ENCODE assay signal across 1 cellular context in the genomic region with DNA sequence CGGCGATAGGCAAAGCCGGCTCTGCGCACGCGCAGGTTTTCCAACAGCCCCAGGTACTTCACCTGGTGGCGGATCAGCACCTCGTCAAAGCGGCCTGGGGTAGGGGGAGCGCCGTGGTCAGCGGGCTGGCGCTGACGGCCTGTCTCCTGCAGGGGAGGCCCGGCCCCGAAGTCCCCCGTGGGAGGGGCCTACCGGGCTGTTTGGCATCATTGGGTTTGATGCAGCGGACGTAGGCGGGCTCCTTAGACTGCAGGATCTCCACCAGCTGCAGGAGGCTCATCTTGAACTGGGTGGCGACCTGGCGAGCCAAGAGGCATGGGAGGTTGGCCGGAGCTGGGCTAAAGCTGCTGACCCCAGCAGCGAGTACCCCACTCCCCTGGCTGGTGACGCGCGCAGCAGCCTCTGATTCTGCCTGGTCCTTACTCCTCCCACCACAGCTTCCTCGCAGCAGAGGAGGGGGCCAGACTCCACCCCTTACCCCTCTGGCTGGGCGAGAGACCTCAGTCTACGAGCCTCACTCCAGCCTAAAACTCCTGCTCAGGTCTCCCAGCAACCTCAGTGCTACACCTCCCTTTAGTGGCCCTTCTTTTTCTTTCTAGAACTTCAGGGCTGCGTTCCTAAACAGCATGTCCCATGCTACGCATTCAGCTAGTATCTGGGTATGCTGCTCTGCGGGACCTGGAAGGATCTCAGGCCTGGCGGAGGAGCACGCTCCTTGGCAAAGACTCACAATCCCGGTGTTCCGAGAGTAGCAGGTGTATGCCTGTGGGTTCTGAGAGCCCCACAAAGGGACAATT.
TF ChIP-seq lines count a peak whose summit lies in the region.

No MANE protein-coding gene starts in this region.

TF ChIP-seq in IMR-90, 13 proteins besides CTCF, POLR2A, EP300 and RAD21:
- TF ChIP-seq BHLHE40 (IDR thresholded peaks at IDR 0.05; ENCODE audit: low read depth, low read length) = no peak
- TF ChIP-seq, protein P1, sequence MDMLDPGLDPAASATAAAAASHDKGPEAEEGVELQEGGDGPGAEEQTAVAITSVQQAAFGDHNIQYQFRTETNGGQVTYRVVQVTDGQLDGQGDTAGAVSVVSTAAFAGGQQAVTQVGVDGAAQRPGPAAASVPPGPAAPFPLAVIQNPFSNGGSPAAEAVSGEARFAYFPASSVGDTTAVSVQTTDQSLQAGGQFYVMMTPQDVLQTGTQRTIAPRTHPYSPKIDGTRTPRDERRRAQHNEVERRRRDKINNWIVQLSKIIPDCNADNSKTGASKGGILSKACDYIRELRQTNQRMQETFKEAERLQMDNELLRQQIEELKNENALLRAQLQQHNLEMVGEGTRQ (IDR thresholded peaks at IDR 0.05; ENCODE audit: low read depth, low read length) = no peak
